Comparison of ENCODE assay signal across 15 cellular contexts in genomic region chr17:65547253-65547670, GRCh38. TPM values are rescaled to one million over a fixed set of nuclear protein-coding genes. Genes with fewer than 3 reads are reported as not detected.
DNase-seq lines count a peak whose midpoint lies in the region; ATAC-seq and TF ChIP-seq lines count a peak whose summit lies in the region.
"Had no signal": no experiment of that assay in that cellular context is flagged by ENCODE, and none has a peak within 500 bp of the region (broad histone marks: within the 10 kb centered on the region; RNA-seq: fewer than 3 reads in every experiment).

No MANE protein-coding gene starts in this region.

- CTCF ChIA-PET in activated naive CD4-positive, alpha-beta T cell treated with anti-CD3 and anti-CD28 coated beads for 36 hours (lab: Charles Lee): no interaction called here

- no peak overlapping the region for H3K4me3 Mint-ChIP-seq in activated naive CD4-positive, alpha-beta T cell treated with anti-CD3 and anti-CD28 coated beads for 36 hours

- DNase-seq in activated naive CD4-positive, alpha-beta T cell treated with anti-CD3 and anti-CD28 coated beads for 36 hours: peak; percentile 52
- no peak for DNase-seq in activated naive CD4-positive, alpha-beta T cell (lab: John Stamatoyannopoulos, UW)
- DNase-seq in esophagus squamous epithelium (lab: John Stamatoyannopoulos, UW) (no peak), upper lobe of right lung (no peak), G401 (ENCODE audit: low spot score) (no peak), cerebellar cortex (ENCODE audit: low spot score) (no peak)
- DNase-seq: ACHN; dermis blood vessel endothelial cell; NCI-H1092; NCI-H526 treated with DMSO at 0.1 percent for 48 hours; SHP77; stimulated activated CD8-positive, alpha-beta memory T cell treated with anti-CD3 and anti-CD28 coated beads, Interleukin-4, amount 100 ng/mL, for 48 hours; WERI-Rb-1 had no signal

- TF ChIP-seq POLR2A in esophagus squamous epithelium (IDR thresholded peaks at IDR 0.05): no peak

- WGBS in esophagus squamous epithelium, 2 donors: 20 to 34% methylated on average over 5 of the region's 5 CpGs

- H3K27me3 Mint-ChIP-seq in activated naive CD4-positive, alpha-beta T cell treated with anti-CD3 and anti-CD28 coated beads for 36 hours (ENCODE audit: low read depth): no peaks in the 10 kb centered on the region

- H3K4me3 ChIP-seq in esophagus squamous epithelium: no peak overlapping the region
- H3K4me3 ChIP-seq in mucosa of rectum (ENCODE audit: low read length in 2 of 2): no peak overlapping the region
- no peak overlapping the region for H3K4me3 ChIP-seq in upper lobe of right lung

- H3K4me1 ChIP-seq in esophagus squamous epithelium (peaks cover 4 to 68% (median 31%) of the 10 kb centered on the region in 3 donors), mucosa of rectum (ENCODE audit: control insufficient read depth in 2 of 2, insufficient read depth in 2 of 2, low read length in 2 of 2) (peaks cover 33 to 47% of the 10 kb centered on the region in 2 donors), upper lobe of right lung (peaks cover 68% of the 10 kb centered on the region)

- TF ChIP-seq CTCF in esophagus squamous epithelium (IDR thresholded peaks at IDR 0.05) (no peak), upper lobe of right lung (IDR thresholded peaks at IDR 0.05) (no peak)

- H3K4me1 Mint-ChIP-seq in activated naive CD4-positive, alpha-beta T cell treated with anti-CD3 and anti-CD28 coated beads for 36 hours (ENCODE audit: low read depth): peaks cover 50% of the 10 kb centered on the region

- peak; percentile 62 for ATAC-seq in upper lobe of right lung
- no peak for ATAC-seq in GM18867 (IDR thresholded peaks at IDR 0.05; ENCODE audit: unreplicated experiment)

- peaks cover 24% of the 10 kb centered on the region for H3K36me3 Mint-ChIP-seq in activated naive CD4-positive, alpha-beta T cell treated with anti-CD3 and anti-CD28 coated beads for 36 hours (ENCODE audit: low read depth)

- no peaks in the 10 kb centered on the region for H3K27me3 ChIP-seq in esophagus squamous epithelium
- no peaks in the 10 kb centered on the region for H3K27me3 ChIP-seq in mucosa of rectum (ENCODE audit: control insufficient read depth in 2 of 2, insufficient read depth in 2 of 2, low read length in 2 of 2)
- H3K27me3 ChIP-seq in upper lobe of right lung: no peaks in the 10 kb centered on the region

- in situ Hi-C loops in G401 (cut with HindIII; ENCODE audit: low sequenced_read_pairs): no loop called here

- intact Hi-C loops in activated naive CD4-positive, alpha-beta T cell treated with anti-CD3 and anti-CD28 coated beads for 36 hours (cut with micrococcal nuclease): loop anchor here (1.0 kb wide), 1 partner anchor 9 kb away; no protein-coding TSS in a partner anchor
- intact Hi-C loops in esophagus squamous epithelium (cut with DNase I) (no loop called here), upper lobe of right lung (cut with DNase I) (no loop called here)

- H3K36me3 ChIP-seq in esophagus squamous epithelium: peaks cover 0 to 17% (median 0%) of the 10 kb centered on the region in 3 donors
- peaks cover 23 to 29% of the 10 kb centered on the region in 2 donors for H3K36me3 ChIP-seq in mucosa of rectum (ENCODE audit: control insufficient read depth in 2 of 2, insufficient read depth in 2 of 2, low read length in 2 of 2)
- peaks cover 25% of the 10 kb centered on the region for H3K36me3 ChIP-seq in upper lobe of right lung

- H3K9ac ChIP-seq in mucosa of rectum (ENCODE audit: low read depth in 1 of 2, low read length in 2 of 2): peak overlapping the region in 1 of 2 donors; percentile 46

- H3K27ac ChIP-seq in esophagus squamous epithelium (peak overlapping the region in 3 of 4 donors; percentile 53 to 66 (median 62)), mucosa of rectum (ENCODE audit: low read depth in 2 of 2, low read length in 2 of 2) (peak overlapping the region; percentile 78 to 92), upper lobe of right lung (peak overlapping the region; percentile 34)
- H3K27ac ChIP-seq: WERI-Rb-1 had no signal

- no peaks in the 10 kb centered on the region for H3K9me3 Mint-ChIP-seq in activated naive CD4-positive, alpha-beta T cell treated with anti-CD3 and anti-CD28 coated beads for 36 hours

- H3K9me3 ChIP-seq in esophagus squamous epithelium: no peaks in the 10 kb centered on the region
- no peaks in the 10 kb centered on the region for H3K9me3 ChIP-seq in mucosa of rectum (ENCODE audit: control insufficient read depth in 2 of 2, low read length in 2 of 2)
- H3K9me3 ChIP-seq in upper lobe of right lung: no peaks in the 10 kb centered on the region

- peak overlapping the region; percentile 33 for H3K27ac Mint-ChIP-seq in activated naive CD4-positive, alpha-beta T cell treated with anti-CD3 and anti-CD28 coated beads for 36 hours

RNA-seq across cellular contexts. Expression of gene AXIN2, which starts 14.2 kb away (rescaled TPM):
- 1 to 10 TPM; 2.3 to 2.5 TPM for total RNA-seq in activated naive CD4-positive, alpha-beta T cell treated with anti-CD3 and anti-CD28 coated beads for 36 hours
- total RNA-seq in esophagus squamous epithelium (10 to 100 TPM in 1 of 4 donors, 1 to 10 TPM in 2, under 1 TPM in 1; 0.83 to 10.9 (median 6.2) TPM), upper lobe of right lung (63.6 TPM)
- 6.3 and 8.6 TPM in 2 replicates for total RNA-seq in G401 (2014; rRNA removed; shearing (Covaris generic))

Comparison
In these comparisons a context has a peak if more than half of its experiments do, and no peak if none do; other contexts are left out.
1. H3K27ac ChIP-seq: peak in every context shown above with its lines; median percentile 85 in mucosa of rectum; 62 in esophagus squamous epithelium; 34 in upper lobe of right lung.